18 cellular contexts compared by ENCODE assay signal in genomic region chr13:26015276-26015934, GRCh38.
"Had no signal": no experiment of that assay in that cellular context is flagged by ENCODE, and none has a peak within 500 bp of the region (broad histone marks: within the 10 kb centered on the region; RNA-seq: fewer than 3 reads in every experiment).

No MANE protein-coding gene starts in this region.

- H3K27me3 Mint-ChIP-seq: activated CD4-positive, alpha-beta memory T cell treated with anti-CD3 and anti-CD28 coated beads for 36 hours; activated CD4-positive, alpha-beta T cell treated with anti-CD3 and anti-CD28 coated beads for 36 hours; activated naive CD4-positive, alpha-beta T cell treated with anti-CD3 and anti-CD28 coated beads, Interleukin-2, amount 50 U/mL, for 24 hours; activated T-cell treated with anti-CD3 and anti-CD28 coated beads, Interleukin-2, amount 50 U/mL, for 24 hours; natural killer cell treated with Interleukin-12 subunit alpha and Interleukin-12 subunit beta and Interleukin-15 and Interleukin-18, amount 100 ng/mL, for 72 hours; type B pancreatic cell had no signal

- H3K9me3 Mint-ChIP-seq: activated naive CD4-positive, alpha-beta T cell treated with anti-CD3 and anti-CD28 coated beads, Interleukin-2, amount 50 U/mL, for 24 hours; activated T-cell treated with anti-CD3 and anti-CD28 coated beads, Interleukin-2, amount 50 U/mL, for 24 hours; brain; natural killer cell treated with Interleukin-12 subunit alpha and Interleukin-12 subunit beta and Interleukin-15 and Interleukin-18, amount 100 ng/mL, for 72 hours had no signal

- H3K27me3 ChIP-seq: hepatocyte had no signal

- H3K4me3 ChIP-seq: hepatocyte, left lung, prostate gland, suprapubic skin had no signal

- H3K27ac Mint-ChIP-seq: activated CD4-positive, alpha-beta memory T cell treated with anti-CD3 and anti-CD28 coated beads for 36 hours; activated CD4-positive, alpha-beta T cell treated with anti-CD3 and anti-CD28 coated beads for 36 hours; activated naive CD4-positive, alpha-beta T cell treated with anti-CD3 and anti-CD28 coated beads, Interleukin-2, amount 50 U/mL, for 24 hours; activated T-cell treated with anti-CD3 and anti-CD28 coated beads, Interleukin-2, amount 50 U/mL, for 24 hours; natural killer cell treated with Interleukin-12 subunit alpha and Interleukin-12 subunit beta and Interleukin-15 and Interleukin-18, amount 100 ng/mL, for 72 hours; type B pancreatic cell had no signal

- H3K4me3 Mint-ChIP-seq: activated CD4-positive, alpha-beta memory T cell treated with anti-CD3 and anti-CD28 coated beads for 36 hours; activated CD4-positive, alpha-beta T cell treated with anti-CD3 and anti-CD28 coated beads for 36 hours; activated naive CD4-positive, alpha-beta T cell treated with anti-CD3 and anti-CD28 coated beads, Interleukin-2, amount 50 U/mL, for 24 hours; activated T-cell treated with anti-CD3 and anti-CD28 coated beads, Interleukin-2, amount 50 U/mL, for 24 hours; brain; natural killer cell treated with Interleukin-12 subunit alpha and Interleukin-12 subunit beta and Interleukin-15 and Interleukin-18, amount 100 ng/mL, for 72 hours; type B pancreatic cell had no signal

- H3K9me3 ChIP-seq: left lung, prostate gland, suprapubic skin had no signal

- H3K36me3 ChIP-seq: left lung, prostate gland, suprapubic skin, WERI-Rb-1 had no signal

- DNase-seq: activated CD4-positive, alpha-beta memory T cell treated with anti-CD3 and anti-CD28 coated beads for 36 hours; activated CD4-positive, alpha-beta T cell treated with anti-CD3 and anti-CD28 coated beads for 36 hours; activated T-cell treated with anti-CD3 and anti-CD28 coated beads, Interleukin-2, amount 50 U/mL, for 24 hours; amygdala; islet precursor cell; left lung; occipital lobe; stimulated activated naive CD8-positive, alpha-beta T cell treated with anti-CD3 and anti-CD28 coated beads, Interleukin-15, Interleukin-2, amounts not matched to agents 100 U/mL and 50 U/mL, for 24 hours; WERI-Rb-1 had no signal

- H3K36me3 Mint-ChIP-seq: activated CD4-positive, alpha-beta memory T cell treated with anti-CD3 and anti-CD28 coated beads for 36 hours; natural killer cell treated with Interleukin-12 subunit alpha and Interleukin-12 subunit beta and Interleukin-15 and Interleukin-18, amount 100 ng/mL, for 72 hours; type B pancreatic cell had no signal

- H3K27ac ChIP-seq: hepatocyte, left lung, prostate gland, suprapubic skin, WERI-Rb-1 had no signal

- ATAC-seq: activated CD4-positive, alpha-beta T cell treated with anti-CD3 and anti-CD28 coated beads for 36 hours; left lung; natural killer cell treated with Interleukin-12 subunit alpha and Interleukin-12 subunit beta and Interleukin-15 and Interleukin-18, amount 100 ng/mL, for 72 hours; sciatic nerve; SK-N-SH treated with all-trans-retinoic acid at 6 μM for 48 hours; stimulated activated naive CD8-positive, alpha-beta T cell treated with anti-CD3 and anti-CD28 coated beads, Interleukin-15, Interleukin-2, amounts not matched to agents 100 U/mL and 50 U/mL, for 24 hours had no signal
